Comparison of ENCODE assay signal across 29 cellular contexts in the genomic region with DNA sequence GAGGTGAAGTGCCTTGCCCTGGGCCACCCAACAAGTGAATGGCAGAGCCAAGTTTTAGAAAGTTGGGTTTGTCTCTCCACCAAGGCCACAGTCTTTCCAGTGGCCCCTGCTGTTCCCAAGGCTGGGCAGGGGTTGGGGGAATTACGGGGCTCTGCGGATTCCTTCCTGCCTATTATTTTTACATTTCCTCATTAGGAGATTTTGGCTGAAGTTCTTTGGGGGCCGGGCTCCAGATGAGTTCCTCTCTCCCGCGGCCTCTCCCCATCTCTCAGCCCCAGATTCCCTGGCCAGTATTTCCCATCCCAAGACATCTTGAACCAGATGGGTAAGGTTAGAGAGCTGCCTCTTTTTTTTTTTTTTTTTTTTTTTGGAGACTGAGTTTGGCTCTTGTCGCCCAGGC. TPM values are rescaled to one million over a fixed set of nuclear protein-coding genes. Genes with fewer than 3 reads are reported as not detected.
DNase-seq lines count a peak whose midpoint lies in the region; ATAC-seq and TF ChIP-seq lines count a peak whose summit lies in the region.
"Had no signal": no experiment of that assay in that cellular context is flagged by ENCODE, and none has a peak within 500 bp of the region (broad histone marks: within the 10 kb centered on the region; RNA-seq: fewer than 3 reads in every experiment).

No MANE protein-coding gene starts in this region.

- in situ Hi-C loops in ACHN (cut with HindIII; ENCODE audit: low pct_ligation_motif_present, low pct_unique_long_range_greater_than_20kb, low sequenced_read_pairs): no loop called here

- TF ChIP-seq CTCF in left ventricle myocardium inferior (IDR thresholded peaks at IDR 0.05; ENCODE audit: borderline replicate concordance) (no peak), mesothelial cell of epicardium (IDR thresholded peaks at IDR 0.05; ENCODE audit: unreplicated experiment) (no peak), upper lobe of right lung (IDR thresholded peaks at IDR 0.05) (no peak)

- no peak for ATAC-seq in Right ventricle myocardium inferior
- ATAC-seq in left ventricle myocardium superior: no peak
- no peak for ATAC-seq in upper lobe of right lung
- ATAC-seq: esophagus mucosa; stimulated activated naive CD8-positive, alpha-beta T cell treated with anti-CD3 and anti-CD28 coated beads, Interleukin-15, amount 100 ng/mL, for 72 hours had no signal

- H3K9me3 Mint-ChIP-seq in mesothelial cell of epicardium: no peaks in the 10 kb centered on the region
- H3K9me3 Mint-ChIP-seq: activated B cell treated with CpG ODN at 0.5 μM for 24 hours; activated CD4-positive, alpha-beta T cell treated with anti-CD3 and anti-CD28 coated beads, Interleukin-2, amount 10 ng/mL, durations not matched to agents 7 days and 5 days; IgD-negative memory B cell; stimulated activated naive CD8-positive, alpha-beta T cell treated with anti-CD3 and anti-CD28 coated beads, Interleukin-15, amount 100 ng/mL, for 72 hours had no signal

- H3K9me3 ChIP-seq in left ventricle myocardium inferior (replicated peaks): no peaks in the 10 kb centered on the region
- no peaks in the 10 kb centered on the region for H3K9me3 ChIP-seq in upper lobe of right lung
- H3K9me3 ChIP-seq: Caco-2, SK-N-SH, tibial artery had no signal

- H3K4me1 ChIP-seq in left ventricle myocardium inferior: peaks cover 49% of the 10 kb centered on the region
- H3K4me1 ChIP-seq in upper lobe of right lung: peaks cover 7% of the 10 kb centered on the region
- H3K4me1 ChIP-seq: Caco-2 had no signal

- H3K4me3 ChIP-seq in left ventricle myocardium inferior: no peak overlapping the region
- peak overlapping the region; percentile 8 for H3K4me3 ChIP-seq in upper lobe of right lung
- H3K4me3 ChIP-seq: tibial artery had no signal

- peak overlapping the region; percentile 75 for H3K27ac ChIP-seq in left ventricle myocardium inferior (replicated peaks)
- H3K27ac ChIP-seq in upper lobe of right lung: peak overlapping the region; percentile 51
- H3K27ac ChIP-seq: 22Rv1, C4-2B, tibial artery had no signal

- DNase-seq in Right ventricle myocardium inferior (ENCODE audit: missing footprints) (peak; percentile 15), left ventricle myocardium superior (no peak), left ventricle myocardium inferior (no peak), mesothelial cell of epicardium (ENCODE audit: low spot score in 2 of 2, unreplicated experiment in 2 of 2) (no peak), upper lobe of right lung (no peak), NCI-H1930 (lab: John Stamatoyannopoulos, UW) (no peak), ACHN (no peak), NCI-H2029 (lab: John Stamatoyannopoulos, UW) (no peak)
- DNase-seq: activated B cell treated with CpG ODN at 0.5 μM for 24 hours; activated CD4-positive, alpha-beta T cell treated with anti-CD3 and anti-CD28 coated beads, Interleukin-2, amount 10 ng/mL, durations not matched to agents 7 days and 5 days; activated gamma-delta T cell; activated T-cell treated with anti-CD3 and anti-CD28 coated beads, Interleukin-2, amount 50 U/mL, for 1 hour; Caco-2; central memory CD4-positive, alpha-beta T cell; cortex of kidney; kidney; NCI-H1092; NCI-H1694 treated with DMSO at 0.1 percent for 48 hours; NCI-H2171 treated with DMSO at 0.1 percent for 48 hours; NCI-H510A; stimulated activated CD4-positive, alpha-beta T cell treated with anti-CD3 and anti-CD28 coated beads, Interleukin-12 subunit alpha, Interleukin-12 subunit beta, amount 100 ng/mL, for 4 hours; stimulated activated CD4-positive, alpha-beta T cell treated with anti-CD3 and anti-CD28 coated beads, Interleukin-2, amount 100 ng/mL, for 48 hours; stimulated activated naive CD8-positive, alpha-beta T cell treated with anti-CD3 and anti-CD28 coated beads, Interleukin-15, amount 100 ng/mL, for 72 hours; tibial artery had no signal

- intact Hi-C loops in Right ventricle myocardium inferior (cut with DNase I) (loop anchor here (5.0 kb wide), 1 partner anchor 41 kb away; no protein-coding TSS in a partner anchor), left ventricle myocardium superior (cut with micrococcal nuclease) (no loop called here), left ventricle myocardium inferior (cut with micrococcal nuclease) (no loop called here), upper lobe of right lung (cut with DNase I) (no loop called here)

- no peaks in the 10 kb centered on the region for H3K36me3 Mint-ChIP-seq in mesothelial cell of epicardium
- H3K36me3 Mint-ChIP-seq: IgD-negative memory B cell had no signal

- H3K27me3 Mint-ChIP-seq in mesothelial cell of epicardium (ENCODE audit: low read depth): no peaks in the 10 kb centered on the region

- no peak overlapping the region for H3K4me3 Mint-ChIP-seq in mesothelial cell of epicardium
- H3K4me3 Mint-ChIP-seq: activated B cell treated with CpG ODN at 0.5 μM for 24 hours; activated CD4-positive, alpha-beta T cell treated with anti-CD3 and anti-CD28 coated beads, Interleukin-2, amount 10 ng/mL, durations not matched to agents 7 days and 5 days; IgD-negative memory B cell; stimulated activated naive CD8-positive, alpha-beta T cell treated with anti-CD3 and anti-CD28 coated beads, Interleukin-15, amount 100 ng/mL, for 72 hours had no signal

- H3K4me1 Mint-ChIP-seq in mesothelial cell of epicardium: peaks cover 50% of the 10 kb centered on the region

- peak overlapping the region; percentile 95 for H3K27ac Mint-ChIP-seq in mesothelial cell of epicardium
- H3K27ac Mint-ChIP-seq: activated B cell treated with CpG ODN at 0.5 μM for 24 hours; activated CD4-positive, alpha-beta T cell treated with anti-CD3 and anti-CD28 coated beads, Interleukin-2, amount 10 ng/mL, durations not matched to agents 7 days and 5 days; IgD-negative memory B cell had no signal

- H3K36me3 ChIP-seq in left ventricle myocardium inferior: no peaks in the 10 kb centered on the region
- H3K36me3 ChIP-seq in upper lobe of right lung: no peaks in the 10 kb centered on the region
- H3K36me3 ChIP-seq: tibial artery had no signal

- H3K27me3 ChIP-seq in left ventricle myocardium inferior (ENCODE audit: low read depth) (no peaks in the 10 kb centered on the region), upper lobe of right lung (no peaks in the 10 kb centered on the region)
- H3K27me3 ChIP-seq: tibial artery had no signal

RNA-seq across cellular contexts. Expression of a gene that starts 44.0 kb away (rescaled TPM):
- total RNA-seq in Right ventricle myocardium inferior (16.2 TPM), left ventricle myocardium superior (14.9 TPM), left ventricle myocardium inferior (20.3 TPM), mesothelial cell of epicardium (164 to 176 TPM (median 176 TPM) in 3 replicates), upper lobe of right lung (167 TPM)
